8 cellular contexts compared by ENCODE assay signal in genomic region chr16:58755989-58756649, GRCh38. TPM values are rescaled to one million over a fixed set of nuclear protein-coding genes. Genes with fewer than 3 reads are reported as not detected.
DNase-seq lines count a peak whose midpoint lies in the region; ATAC-seq and TF ChIP-seq lines count a peak whose summit lies in the region.

No MANE protein-coding gene starts in this region.

- H3K4me3 Mint-ChIP-seq in activated CD4-positive, alpha-beta T cell treated with anti-CD3 and anti-CD28 coated beads, Interleukin-2, amount 10 ng/mL, durations not matched to agents 7 days and 5 days = peak overlapping the region; percentile 7

- no peaks in the 10 kb centered on the region for H3K27me3 ChIP-seq in lower lobe of right lung (ENCODE audit: low read depth)

- H3K36me3 ChIP-seq in lower lobe of right lung = no peaks in the 10 kb centered on the region

- POLR2A ChIA-PET in activated CD4-positive, alpha-beta T cell treated with anti-CD3 and anti-CD28 coated beads, Interleukin-2, amount 10 ng/mL, durations not matched to agents 7 days and 5 days (lab: Charles Lee) = no interaction called here

- ATAC-seq in GM18907 (IDR thresholded peaks at IDR 0.05; ENCODE audit: unreplicated experiment) = peak; percentile 98
- ATAC-seq in HG03135 (IDR thresholded peaks at IDR 0.05; ENCODE audit: unreplicated experiment) = peak; percentile 96
- ATAC-seq in lower lobe of right lung = peak; percentile 75 to 84

- CTCF ChIA-PET in activated CD4-positive, alpha-beta T cell treated with anti-CD3 and anti-CD28 coated beads, Interleukin-2, amount 10 ng/mL, durations not matched to agents 7 days and 5 days (lab: Charles Lee) = interaction anchor here (0.6 to 2.0 kb wide), 14 partner anchors 9 to 431 kb away, joined by 3 to 10 read pairs (median 4); partner anchors contain the start of genes NDRG4 and SETD6

- peak overlapping the region; percentile 78 for H3K27ac Mint-ChIP-seq in activated CD4-positive, alpha-beta T cell treated with anti-CD3 and anti-CD28 coated beads, Interleukin-2, amount 10 ng/mL, durations not matched to agents 7 days and 5 days

- intact Hi-C loops in lower lobe of right lung (cut with DNase I) = no loop called here

- DNase-seq in AML-193 (lab: John Stamatoyannopoulos, UW) (peak; percentile 54 to 72), NCI-H510A (lab: John Stamatoyannopoulos, UW) (peak; percentile 30), dermis blood vessel endothelial cell (peak; percentile 92), lower lobe of right lung (peak; percentile 53)
- DNase-seq in activated CD4-positive, alpha-beta T cell treated with anti-CD3 and anti-CD28 coated beads, Interleukin-2, amount 10 ng/mL, durations not matched to agents 7 days and 5 days = peak; percentile 86
- peak; percentile 45 to 65 for DNase-seq in stimulated activated CD8-positive, alpha-beta memory T cell treated with anti-CD3 and anti-CD28 coated beads, Interleukin-15, amount 100 ng/mL, for 4 hours (ENCODE audit: low read depth in 2 of 2)

- no peak overlapping the region for H3K4me3 ChIP-seq in lower lobe of right lung

- H3K9me3 ChIP-seq in lower lobe of right lung = no peaks in the 10 kb centered on the region

- H3K9me3 Mint-ChIP-seq in activated CD4-positive, alpha-beta T cell treated with anti-CD3 and anti-CD28 coated beads, Interleukin-2, amount 10 ng/mL, durations not matched to agents 7 days and 5 days = no peaks in the 10 kb centered on the region

- peaks cover 10% of the 10 kb centered on the region for H3K4me1 Mint-ChIP-seq in activated CD4-positive, alpha-beta T cell treated with anti-CD3 and anti-CD28 coated beads, Interleukin-2, amount 10 ng/mL, durations not matched to agents 7 days and 5 days

- no peaks in the 10 kb centered on the region for H3K27me3 Mint-ChIP-seq in activated CD4-positive, alpha-beta T cell treated with anti-CD3 and anti-CD28 coated beads, Interleukin-2, amount 10 ng/mL, durations not matched to agents 7 days and 5 days

- H3K4me1 ChIP-seq in lower lobe of right lung = no peaks in the 10 kb centered on the region

- peak; percentile 59 for TF ChIP-seq CTCF in lower lobe of right lung (IDR thresholded peaks at IDR 0.05)

- H3K36me3 Mint-ChIP-seq in activated CD4-positive, alpha-beta T cell treated with anti-CD3 and anti-CD28 coated beads, Interleukin-2, amount 10 ng/mL, durations not matched to agents 7 days and 5 days (ENCODE audit: low read depth) = no peaks in the 10 kb centered on the region

- H3K27ac ChIP-seq in lower lobe of right lung = no peak overlapping the region

RNA-seq across cellular contexts. Expression of gene GOT2, which starts 22.0 kb away (rescaled TPM):
- 10 to 100 TPM; 75.6 to 83.5 TPM for total RNA-seq in activated CD4-positive, alpha-beta T cell treated with anti-CD3 and anti-CD28 coated beads, Interleukin-2, amount 10 ng/mL, durations not matched to agents 7 days and 5 days
- 44.9 and 96.9 TPM in 2 replicates for total RNA-seq in dermis blood vessel endothelial cell
- 50.7 TPM for total RNA-seq in lower lobe of right lung

Comparison
In these comparisons a context has a peak if more than half of its experiments do, and no peak if none do; other contexts are left out.
1. DNase-seq: peak in every context shown above with its lines; median percentile 92 in dermis blood vessel endothelial cell; 86 in activated CD4-positive, alpha-beta T cell treated with anti-CD3 and anti-CD28 coated beads, Interleukin-2, amount 10 ng/mL, durations not matched to agents 7 days and 5 days; 63 in AML-193; 55 in stimulated activated CD8-positive, alpha-beta memory T cell treated with anti-CD3 and anti-CD28 coated beads, Interleukin-15, amount 100 ng/mL, for 4 hours; 53 in lower lobe of right lung; 30 in NCI-H510A.